In genomic region chr16:10929097-10929496, GRCh38 we compare ENCODE assay signal across 9 cellular contexts. TPM values are rescaled to one million over a fixed set of nuclear protein-coding genes. Genes with fewer than 3 reads are reported as not detected.
A peak's percentile ranks its signal among the peaks of the same experiment; 100 is the strongest.
DNase-seq lines count a peak whose midpoint lies in the region; ATAC-seq and TF ChIP-seq lines count a peak whose summit lies in the region.
"Not testable (repeated sequence)": the region's sequence is repeated elsewhere in the genome, so short reads cannot be mapped to it uniquely, and the experiment has no call there.
"Had no signal": no experiment of that assay in that cellular context is flagged by ENCODE, and none has a peak within 500 bp of the region (broad histone marks: within the 10 kb centered on the region; RNA-seq: fewer than 3 reads in every experiment).

No MANE protein-coding gene starts in this region.

- H3K4me1 ChIP-seq in BLaER1 (peaks cover 53% of the 10 kb centered on the region), Karpas-422 (ENCODE audit: low read length) (peaks cover 38% of the 10 kb centered on the region), thyroid gland (peaks cover 0 to 11% of the 10 kb centered on the region in 2 donors)
- H3K4me1 ChIP-seq in OCI-LY7 (ENCODE audit: insufficient read depth, low read length, poor library complexity, severe bottlenecking): not testable (repeated sequence)

- CTCF ChIA-PET in OCI-LY7 (lab: Charles Lee; ENCODE audit: unreplicated experiment): not testable (repeated sequence)

- not testable (repeated sequence) for H3K9ac ChIP-seq in BLaER1; Karpas-422 (ENCODE audit: low read length)

- H4K20me1 ChIP-seq in BLaER1: peaks cover 100% of the 10 kb centered on the region
- not testable (repeated sequence) for H4K20me1 ChIP-seq in Karpas-422 (ENCODE audit: insufficient read depth, low read depth, low read length); OCI-LY7 (ENCODE audit: insufficient read depth, low read length)

- H3K79me2 ChIP-seq in Karpas-422 (ENCODE audit: low read length): 0 out of 2 replicates have a peak, but pooled peaks cover 12% of the 10 kb centered on the region
- H3K79me2 ChIP-seq in OCI-LY7 (ENCODE audit: insufficient read depth, low read depth, low read length): not testable (repeated sequence)

- 51 to 54% methylated on average over 9 to 12 of the region's 12 CpGs for WGBS in thyroid gland, 2 donors

- not testable (repeated sequence) for TF ChIP-seq CTCF in OCI-LY7 (conservative IDR thresholded peaks at IDR 0.05; ENCODE audit: low read length); thyroid gland (IDR thresholded peaks at IDR 0.05)

- H2AFZ ChIP-seq in Karpas-422 (ENCODE audit: low read length); OCI-LY7 (ENCODE audit: low read length): not testable (repeated sequence)

- DNase-seq in Karpas-422; OCI-LY7 (ENCODE audit: low spot score); memory B cell (ENCODE audit: low spot score in 2 of 2): not testable (repeated sequence)
- peak; percentile 84 for DNase-seq in NCI-H2029 (lab: John Stamatoyannopoulos, UW)
- DNase-seq in NCI-H345 (lab: John Stamatoyannopoulos, UW): peak; percentile 81
- peak; percentile 52 to 64 for DNase-seq in thyroid gland

- not testable (repeated sequence) for H3K4me3 Mint-ChIP-seq in dendritic cell treated with granulocyte-macrophage colony-stimulating factor and Interleukin-4, amounts not matched to agents 40 ng/mL and 50 ng/mL, for 4 days; memory B cell

- POLR2A ChIA-PET in OCI-LY7 (lab: Charles Lee): not testable (repeated sequence)

- not testable (repeated sequence) for H3K9me3 ChIP-seq in BLaER1; Karpas-422 (ENCODE audit: low read length); OCI-LY7 (ENCODE audit: low read length); thyroid gland

- not testable (repeated sequence) for TF ChIP-seq POLR2A in thyroid gland (IDR thresholded peaks at IDR 0.05)

- TSS peak; percentile 8 for BruUV-seq in OCI-LY7 (replicated peaks; lab: Mats Ljungman, UMichigan)

- not testable (repeated sequence) for H3K9me2 ChIP-seq in Karpas-422 (replicated peaks; ENCODE audit: insufficient read depth, low read length); OCI-LY7 (ENCODE audit: insufficient read depth, low read length)

- peaks cover 62% of the 10 kb centered on the region for H3K4me1 Mint-ChIP-seq in dendritic cell treated with granulocyte-macrophage colony-stimulating factor and Interleukin-4, amounts not matched to agents 40 ng/mL and 50 ng/mL, for 4 days (ENCODE audit: low read depth)
- peaks cover 29% of the 10 kb centered on the region for H3K4me1 Mint-ChIP-seq in memory B cell

- H3K36me3 ChIP-seq in BLaER1 (peaks cover 83% of the 10 kb centered on the region), Karpas-422 (ENCODE audit: insufficient read depth, low read length) (peaks cover 16% of the 10 kb centered on the region), OCI-LY7 (ENCODE audit: insufficient read depth, low read length) (peaks cover 37% of the 10 kb centered on the region), thyroid gland (peaks cover 12 to 20% of the 10 kb centered on the region in 2 donors)

- not testable (repeated sequence) for ATAC-seq in memory B cell (ENCODE audit: low read depth)

- H3K9me3 Mint-ChIP-seq in dendritic cell treated with granulocyte-macrophage colony-stimulating factor and Interleukin-4, amounts not matched to agents 40 ng/mL and 50 ng/mL, for 4 days; memory B cell: not testable (repeated sequence)

- peaks cover 73% of the 10 kb centered on the region for H3K36me3 Mint-ChIP-seq in dendritic cell treated with granulocyte-macrophage colony-stimulating factor and Interleukin-4, amounts not matched to agents 40 ng/mL and 50 ng/mL, for 4 days (ENCODE audit: low read depth)
- H3K36me3 Mint-ChIP-seq in memory B cell: peaks cover 17% of the 10 kb centered on the region

- intact Hi-C loops in OCI-LY7 (cut with micrococcal nuclease; ENCODE audit: unreplicated experiment); dendritic cell treated with granulocyte-macrophage colony-stimulating factor and Interleukin-4, amounts not matched to agents 40 ng/mL and 50 ng/mL, for 4 days (cut with micrococcal nuclease); thyroid gland (cut with DNase I): not testable (repeated sequence)

- H3K27ac ChIP-seq in BLaER1 (peak overlapping the region; percentile 27; the same call in 1 of the 2 replicates), Karpas-422 (ENCODE audit: low read length) (peak overlapping the region; percentile 58)
- H3K27ac ChIP-seq in OCI-LY7 (ENCODE audit: low read depth, low read length, poor library complexity, severe bottlenecking); thyroid gland: not testable (repeated sequence)

- H3K27ac Mint-ChIP-seq in dendritic cell treated with granulocyte-macrophage colony-stimulating factor and Interleukin-4, amounts not matched to agents 40 ng/mL and 50 ng/mL, for 4 days: peak overlapping the region; percentile 47
- H3K27ac Mint-ChIP-seq in memory B cell: peak overlapping the region; percentile 62

- H3K27me3 Mint-ChIP-seq in dendritic cell treated with granulocyte-macrophage colony-stimulating factor and Interleukin-4, amounts not matched to agents 40 ng/mL and 50 ng/mL, for 4 days; memory B cell: not testable (repeated sequence)

- H3K4me2 ChIP-seq in BLaER1; OCI-LY7 (ENCODE audit: low read length): not testable (repeated sequence)
- H3K4me2 ChIP-seq in Karpas-422 (ENCODE audit: low read depth, low read length, poor library complexity, severe bottlenecking): peak overlapping the region; percentile 28

- not testable (repeated sequence) for H3K27me3 ChIP-seq in BLaER1; Karpas-422 (ENCODE audit: low read length); thyroid gland

- not testable (repeated sequence) for H3K4me3 ChIP-seq in BLaER1; Karpas-422 (ENCODE audit: low read length); OCI-LY7 (ENCODE audit: low read depth, low read length, poor library complexity, severe bottlenecking); thyroid gland (replicated peaks in 1 of 3)

RNA-seq across cellular contexts. Expression of gene DEXI, which starts 13.2 kb away (rescaled TPM):
- 40.7 and 59.7 TPM in 2 replicates for total RNA-seq in Karpas-422 (2014; rRNA removed; shearing (Covaris generic); ENCODE audit: low replicate concordance)
- total RNA-seq in OCI-LY7 (2014; rRNA removed; shearing (Covaris generic)): 12.7 and 17.6 TPM in 2 replicates
- 13.5 and 15.1 TPM in 2 replicates for total RNA-seq in OCI-LY7 (2022)
- 10 to 100 TPM; 66.5 to 89.2 (median 74.6) TPM for total RNA-seq in thyroid gland

RNA-seq across cellular contexts. Expression of gene CLEC16A, which starts 15.3 kb away (rescaled TPM):
- 14.4 and 17.4 TPM in 2 replicates for total RNA-seq in Karpas-422 (2014; rRNA removed; shearing (Covaris generic); ENCODE audit: low replicate concordance)
- total RNA-seq in OCI-LY7 (2014; rRNA removed; shearing (Covaris generic)): 26.2 and 31.1 TPM in 2 replicates
- total RNA-seq in OCI-LY7 (2022): 50.9 and 52.0 TPM in 2 replicates
- total RNA-seq in thyroid gland: 10 to 100 TPM; 29.5 to 58.8 (median 48.4) TPM

RNA-seq across cellular contexts. Expression of gene CIITA, which starts 52.1 kb away (rescaled TPM):
- total RNA-seq in Karpas-422 (2014; rRNA removed; shearing (Covaris generic); ENCODE audit: low replicate concordance): 66.2 and 96.5 TPM in 2 replicates
- 56.1 and 68.7 TPM in 2 replicates for total RNA-seq in OCI-LY7 (2014; rRNA removed; shearing (Covaris generic))
- 101 and 124 TPM in 2 replicates for total RNA-seq in OCI-LY7 (2022)
- total RNA-seq in thyroid gland: 10 to 100 TPM in 2 of 4 donors, 1 to 10 TPM in 2; 1.8 to 14.3 (median 10.0) TPM
- total RNA-seq: HT-29 had no signal
